32 cellular contexts compared by ENCODE assay signal in genomic region chrX:130351567-130351966, GRCh38. TPM values are rescaled to one million over a fixed set of nuclear protein-coding genes. Genes with fewer than 3 reads are reported as not detected.
"Had no signal": no experiment of that assay in that cellular context is flagged by ENCODE, and none has a peak within 500 bp of the region (broad histone marks: within the 10 kb centered on the region; RNA-seq: fewer than 3 reads in every experiment).

No MANE protein-coding gene starts in this region.

- H3K27ac ChIP-seq: colonic mucosa, epithelial cell of prostate, esophagus squamous epithelium, gastrocnemius medialis, heart right ventricle, left lung, lower lobe of right lung had no signal

- ATAC-seq: effector memory CD8-positive, alpha-beta T cell; esophagus mucosa; gastrocnemius medialis; heart right ventricle; left cardiac atrium; left lung; left ventricle myocardium superior; lower lobe of right lung; mucosa of descending colon had no signal

- FAIRE-seq: endometrium had no signal

- H3K9me3 ChIP-seq: colonic mucosa, esophagus squamous epithelium, gastrocnemius medialis, heart right ventricle, left lung, lower lobe of right lung, mucosa of descending colon had no signal

- H3K27me3 ChIP-seq: colonic mucosa, esophagus squamous epithelium, gastrocnemius medialis, heart right ventricle, left lung had no signal

- H3K4me3 ChIP-seq: colonic mucosa, esophagus squamous epithelium, gastrocnemius medialis, heart right ventricle, left lung, lower lobe of right lung, mucosa of descending colon had no signal

- H3K4me1 ChIP-seq: colonic mucosa, esophagus squamous epithelium, gastrocnemius medialis, heart right ventricle, left lung, lower lobe of right lung had no signal

- H3K36me3 ChIP-seq: colonic mucosa, gastrocnemius medialis had no signal

- DNase-seq: colonic mucosa; cortex of kidney; effector CD8-positive, alpha-beta T cell; effector memory CD8-positive, alpha-beta T cell; endodermal cell; erythroblast; esophagus squamous epithelium; foreskin fibroblast; foreskin melanocyte; gastrocnemius medialis; glutamatergic neuron; head of caudate nucleus; heart right ventricle; hippocampal formation; islet precursor cell; left cardiac atrium; left lung; left ventricle myocardium superior; lower lobe of right lung; mesenchymal stem cell; mucosa of descending colon had no signal

RNA-seq across cellular contexts. Expression of gene GPR119, which starts 33.9 kb away (rescaled TPM):
- total RNA-seq: dermis microvascular lymphatic vessel endothelial cell, endodermal cell, esophagus mucosa, esophagus squamous epithelium, gastrocnemius medialis, glomerular endothelial cell, heart right ventricle, kidney epithelial cell, left cardiac atrium, left lung, left ventricle myocardium superior, lower leg skin, lower lobe of right lung, lung microvascular endothelial cell, mesenteric fat pad, mesothelial cell of epicardium, myocyte had no signal
- polyA plus RNA-seq: heart right ventricle had no signal
